Comparison of ENCODE assay signal across 1 cellular context in genomic region chr17:47275245-47275984, GRCh38.
TF ChIP-seq lines count a peak whose summit lies in the region.

No MANE protein-coding gene starts in this region.

TF ChIP-seq in K562, 482 proteins besides CTCF, POLR2A, EP300 and RAD21 (continued from another document):
- TF ChIP-seq REST (CRISPR knock-in tag; IDR thresholded peaks at IDR 0.05; ENCODE audit: low read depth) (no peak), GTF2F1 (IDR thresholded peaks at IDR 0.05; ENCODE audit: low read depth, low read length) (no peak), TAF9B (IDR thresholded peaks at IDR 0.05; ENCODE audit: partially characterized antibody) (no peak), ZNF444 (CRISPR knock-in tag; IDR thresholded peaks at IDR 0.05) (no peak), RBM15 (IDR thresholded peaks at IDR 0.05; ENCODE audit: insufficient read depth, low read length) (no peak), NR2C1 (IDR thresholded peaks at IDR 0.05) (no peak), NR2C1 (tag; IDR thresholded peaks at IDR 0.05) (no peak)
